ENCODE assay signal across 17 cellular contexts in the genomic region with DNA sequence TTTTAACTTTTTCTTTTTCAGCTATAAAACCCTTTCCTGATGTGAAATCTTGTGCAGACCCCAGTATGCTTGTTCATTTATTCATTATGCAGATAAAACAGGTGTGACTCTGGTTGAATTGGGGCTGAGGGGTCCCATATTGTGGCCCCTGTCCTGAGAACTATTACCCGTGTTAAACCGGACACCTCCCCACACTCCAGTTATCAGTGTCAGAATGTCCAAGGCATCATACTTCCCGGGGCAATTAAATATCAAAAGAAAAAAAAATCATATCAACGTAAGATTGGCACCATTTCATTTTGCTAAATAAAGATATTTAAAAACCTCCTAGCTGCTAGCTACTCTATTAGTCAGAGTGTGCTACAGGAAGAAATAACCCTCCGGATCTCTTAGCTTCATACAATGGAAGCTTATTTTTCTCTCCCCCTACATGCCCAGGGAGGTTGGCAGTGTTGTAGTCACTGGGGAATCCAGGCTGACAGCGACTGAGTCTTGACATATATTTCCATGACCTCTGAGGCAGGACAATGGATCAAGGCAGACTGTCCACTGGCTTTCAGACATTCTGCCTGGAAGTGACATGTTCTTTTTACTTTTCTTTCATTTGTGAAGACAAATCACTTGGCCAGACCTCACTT.
DNase-seq lines count a peak whose midpoint lies in the region; ATAC-seq, FAIRE-seq and TF ChIP-seq lines count a peak whose summit lies in the region.
"Had no signal": no experiment of that assay in that cellular context is flagged by ENCODE, and none has a peak within 500 bp of the region (broad histone marks: within the 10 kb centered on the region; RNA-seq: fewer than 3 reads in every experiment).

No MANE protein-coding gene starts in this region.

- H3K4me3 ChIP-seq in heart right ventricle (no peak overlapping the region), left ventricle myocardium inferior (no peak overlapping the region), endothelial cell of umbilical vein (replicated peaks in 1 of 3; ENCODE audit: insufficient read depth in 1 of 3, low read depth in 1 of 3, low read length in 3 of 3) (no peak overlapping the region), right cardiac atrium (ENCODE audit: low read length) (no peak overlapping the region)
- H3K4me3 ChIP-seq: A549 had no signal

- H3K4me1 ChIP-seq in heart right ventricle (peaks cover 0 to 14% (median 0%) of the 10 kb centered on the region in 9 donors), left ventricle myocardium inferior (peaks cover 13% of the 10 kb centered on the region), endothelial cell of umbilical vein (ENCODE audit: control insufficient read depth, extremely low read depth, insufficient read depth, low read length) (peaks cover 6% of the 10 kb centered on the region), right cardiac atrium (ENCODE audit: control insufficient read depth, insufficient read depth, low read length) (peaks cover 2% of the 10 kb centered on the region)
- H3K4me1 ChIP-seq: A549 had no signal

- 26 to 30% methylated on average over 6 of the region's 6 CpGs for WGBS in heart right ventricle, 2 donors
- 17% methylated on average over 6 of the region's 6 CpGs for WGBS in right cardiac atrium

- no peak overlapping the region for H2AFZ ChIP-seq in endothelial cell of umbilical vein (ENCODE audit: low read depth, low read length)

- no peak for TF ChIP-seq CTCF in heart right ventricle (IDR thresholded peaks at IDR 0.05)
- TF ChIP-seq CTCF in left ventricle myocardium inferior (IDR thresholded peaks at IDR 0.05; ENCODE audit: borderline replicate concordance), result no peak
- TF ChIP-seq CTCF in endothelial cell of umbilical vein (IDR thresholded peaks at IDR 0.05; ENCODE audit: extremely low read depth in 1 of 2, insufficient read depth in 1 of 2, low read depth in 1 of 2, low read length in 2 of 2), result no peak

- DNase-seq in heart right ventricle, result no peak
- no peak for DNase-seq in left ventricle myocardium inferior
- peak; percentile 26 for DNase-seq in endothelial cell of umbilical vein (ENCODE audit: low read depth, low spot score)
- no peak for DNase-seq in right cardiac atrium
- DNase-seq in superior temporal gyrus (ENCODE audit: extremely low spot score), result peak; percentile 19
- DNase-seq in activated T-cell treated with anti-CD3 and anti-CD28 coated beads, Interleukin-2, amount 50 U/mL, for 24 hours, result no peak
- DNase-seq in NCI-H510A treated with DMSO at 0.1 percent for 48 hours (lab: John Stamatoyannopoulos, UW), result no peak
- DNase-seq: BE2C; CD4-positive, alpha-beta memory T cell; COR-L47; DND-41; GDM1 had no signal

- H3K4me3 Mint-ChIP-seq in activated T-cell treated with anti-CD3 and anti-CD28 coated beads, Interleukin-2, amount 50 U/mL, for 24 hours, result no peak overlapping the region
- H3K4me3 Mint-ChIP-seq: CD4-positive, alpha-beta memory T cell had no signal

- no peak overlapping the region for H3K9ac ChIP-seq in endothelial cell of umbilical vein (replicated peaks; ENCODE audit: extremely low read depth, insufficient read depth, low read length)

- dilution Hi-C loops in endothelial cell of umbilical vein (cut with MboI; ENCODE audit: extremely low pct_ligation_motif_present, low sequenced_read_pairs), result no loop called here

- H3K27ac Mint-ChIP-seq in activated T-cell treated with anti-CD3 and anti-CD28 coated beads, Interleukin-2, amount 50 U/mL, for 24 hours, result no peak overlapping the region
- H3K27ac Mint-ChIP-seq: CD4-positive, alpha-beta memory T cell had no signal

- H3K79me2 ChIP-seq in endothelial cell of umbilical vein (ENCODE audit: control insufficient read depth, insufficient read depth, low read length), result no peaks in the 10 kb centered on the region

- no peaks in the 10 kb centered on the region for H3K9me1 ChIP-seq in endothelial cell of umbilical vein (replicated peaks; ENCODE audit: control insufficient read depth, extremely low read depth, insufficient read depth, low read length)

- no peaks in the 10 kb centered on the region for H3K4me1 Mint-ChIP-seq in activated T-cell treated with anti-CD3 and anti-CD28 coated beads, Interleukin-2, amount 50 U/mL, for 24 hours (ENCODE audit: low read depth)
- H3K4me1 Mint-ChIP-seq: CD4-positive, alpha-beta memory T cell had no signal

- H3K9me3 Mint-ChIP-seq in activated T-cell treated with anti-CD3 and anti-CD28 coated beads, Interleukin-2, amount 50 U/mL, for 24 hours, result no peaks in the 10 kb centered on the region
- H3K9me3 Mint-ChIP-seq: CD4-positive, alpha-beta memory T cell had no signal

- H3K9me3 ChIP-seq in heart right ventricle (no peaks in the 10 kb centered on the region), left ventricle myocardium inferior (replicated peaks) (no peaks in the 10 kb centered on the region), endothelial cell of umbilical vein (replicated peaks; ENCODE audit: control insufficient read depth, insufficient read depth, low read length) (no peaks in the 10 kb centered on the region), right cardiac atrium (ENCODE audit: control insufficient read depth, low read length) (no peaks in the 10 kb centered on the region)
- H3K9me3 ChIP-seq: A549, BE2C had no signal

- intact Hi-C loops in heart right ventricle (cut with DNase I), result no loop called here
- intact Hi-C loops in left ventricle myocardium inferior (cut with micrococcal nuclease), result no loop called here
- intact Hi-C loops in endothelial cell of umbilical vein (cut with micrococcal nuclease), result no loop called here
- intact Hi-C loops in right cardiac atrium (cut with DNase I), result no loop called here

- CTCF ChIA-PET in endothelial cell of umbilical vein (lab: Charles Lee), result interaction anchor here (1.1 kb wide), 1 partner anchor 61 kb away, joined by 3 read pairs; no protein-coding TSS in a partner anchor

- H3K27ac ChIP-seq in heart right ventricle, result no peak overlapping the region
- H3K27ac ChIP-seq in left ventricle myocardium inferior (replicated peaks), result no peak overlapping the region
- H3K27ac ChIP-seq in endothelial cell of umbilical vein (ENCODE audit: insufficient read depth, low read depth, low read length), result no peak overlapping the region
- H3K27ac ChIP-seq in right cardiac atrium (ENCODE audit: low read length), result peak overlapping the region; percentile 33
- H3K27ac ChIP-seq: A549, C4-2B had no signal

- H3K4me2 ChIP-seq in endothelial cell of umbilical vein (ENCODE audit: insufficient read depth, low read length), result no peak overlapping the region
- H3K4me2 ChIP-seq: A549 had no signal

- TF ChIP-seq POLR2A in endothelial cell of umbilical vein (IDR thresholded peaks at IDR 0.05; ENCODE audit: low read depth, low read length), result no peak

- H3K36me3 ChIP-seq in heart right ventricle (no peaks in the 10 kb centered on the region), left ventricle myocardium inferior (no peaks in the 10 kb centered on the region), endothelial cell of umbilical vein (ENCODE audit: control insufficient read depth in 2 of 2, extremely low read depth in 1 of 2, insufficient read depth in 2 of 2, low read length in 2 of 2) (no peaks in the 10 kb centered on the region)
- H3K36me3 ChIP-seq: BE2C had no signal

- ATAC-seq in heart right ventricle (peak in 5 of 8 donors; percentile 18 to 65 (median 57)), right cardiac atrium (peak; percentile 66 to 73), GM21576 (IDR thresholded peaks at IDR 0.05; ENCODE audit: unreplicated experiment) (no peak)
- ATAC-seq: A549, HCT116 had no signal

- H4K20me1 ChIP-seq in endothelial cell of umbilical vein (replicated peaks; ENCODE audit: control insufficient read depth, extremely low read depth, insufficient read depth, low read length), result no peaks in the 10 kb centered on the region

- H3K27me3 ChIP-seq in heart right ventricle (no peaks in the 10 kb centered on the region), left ventricle myocardium inferior (ENCODE audit: low read depth) (no peaks in the 10 kb centered on the region), endothelial cell of umbilical vein (ENCODE audit: control insufficient read depth in 2 of 2, insufficient read depth in 2 of 2, low read length in 2 of 2) (no peaks in the 10 kb centered on the region), right cardiac atrium (ENCODE audit: control insufficient read depth, insufficient read depth) (no peaks in the 10 kb centered on the region)
- H3K27me3 ChIP-seq: BE2C had no signal

- peak; percentile 67 for FAIRE-seq in endothelial cell of umbilical vein (lab: Jason Lieb, UNC)
- FAIRE-seq: A549, GM12892 had no signal

- H3K27me3 Mint-ChIP-seq in activated T-cell treated with anti-CD3 and anti-CD28 coated beads, Interleukin-2, amount 50 U/mL, for 24 hours, result no peaks in the 10 kb centered on the region
- H3K27me3 Mint-ChIP-seq: CD4-positive, alpha-beta memory T cell had no signal

- no peaks in the 10 kb centered on the region for H3K36me3 Mint-ChIP-seq in activated T-cell treated with anti-CD3 and anti-CD28 coated beads, Interleukin-2, amount 50 U/mL, for 24 hours (ENCODE audit: low read depth)
- H3K36me3 Mint-ChIP-seq: CD4-positive, alpha-beta memory T cell had no signal

- no TSS peak for BruUV-seq in endothelial cell of umbilical vein (replicated peaks; lab: Mats Ljungman, UMichigan)

- POLR2A ChIA-PET in endothelial cell of umbilical vein (lab: Charles Lee), result no interaction called here

TF ChIP-seq in endothelial cell of umbilical vein, 7 proteins besides CTCF, POLR2A, EP300 and RAD21:
- TF ChIP-seq MYC (IDR thresholded peaks at IDR 0.05; ENCODE audit: low read depth, low read length) (no peak), GATA2 (IDR thresholded peaks at IDR 0.05; ENCODE audit: insufficient read depth, insufficient read length, low read depth, low read length) (no peak), FOS (IDR thresholded peaks at IDR 0.05; ENCODE audit: borderline replicate concordance, insufficient read depth, low read length) (no peak), EZH2 (IDR thresholded peaks at IDR 0.05; ENCODE audit: borderline replicate concordance, low read depth, low read length, severe bottlenecking) (no peak), POLR2AphosphoS5 (IDR thresholded peaks at IDR 0.05; ENCODE audit: insufficient read depth, low read depth, low read length) (no peak), JUN (IDR thresholded peaks at IDR 0.05; ENCODE audit: borderline replicate concordance, insufficient read depth, insufficient read length, low read depth) (no peak)
- TF ChIP-seq, protein P1, sequence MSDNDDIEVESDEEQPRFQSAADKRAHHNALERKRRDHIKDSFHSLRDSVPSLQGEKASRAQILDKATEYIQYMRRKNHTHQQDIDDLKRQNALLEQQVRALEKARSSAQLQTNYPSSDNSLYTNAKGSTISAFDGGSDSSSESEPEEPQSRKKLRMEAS (IDR thresholded peaks at IDR 0.05; ENCODE audit: insufficient read depth, insufficient read length), result no peak

Comparison
In these comparisons a context has a peak if more than half of its experiments do, and no peak if none do; other contexts are left out.
1. DNase-seq: peak in endothelial cell of umbilical vein (single experiment) and superior temporal gyrus (single experiment); none in heart right ventricle (0 of 2), left ventricle myocardium inferior (single experiment), right cardiac atrium (0 of 3), activated T-cell treated with anti-CD3 and anti-CD28 coated beads, Interleukin-2, amount 50 U/mL, for 24 hours (single experiment) and NCI-H510A treated with DMSO at 0.1 percent for 48 hours (single experiment).